In genomic region chr4:163544407-163545038, GRCh38 we compare ENCODE assay signal across 1 cellular context.
TF ChIP-seq lines count a peak whose summit lies in the region.

No MANE protein-coding gene starts in this region.

TF ChIP-seq in GM12878, 131 proteins besides CTCF, POLR2A, EP300 and RAD21 (continued from another document):
- no peak for TF ChIP-seq ZBTB4 (CRISPR knock-in tag; IDR thresholded peaks at IDR 0.05)
- TF ChIP-seq RAD51 (IDR thresholded peaks at IDR 0.05): no peak
- TF ChIP-seq RUNX3 (IDR thresholded peaks at IDR 0.05; ENCODE audit: low read length): no peak
- no peak for TF ChIP-seq CBX3 (IDR thresholded peaks at IDR 0.05; ENCODE audit: borderline replicate concordance, low read depth)
- no peak for TF ChIP-seq ATF7 (IDR thresholded peaks at IDR 0.05; ENCODE audit: low read depth)
- TF ChIP-seq HSF1 (IDR thresholded peaks at IDR 0.05; ENCODE audit: low read depth, low read length): no peak
- TF ChIP-seq FOS (IDR thresholded peaks at IDR 0.05; ENCODE audit: borderline replicate concordance, extremely low read depth, insufficient read length): no peak
- 0 out of 2 replicates have a peak, but pooled peaks have one; percentile 7 for TF ChIP-seq ZSCAN29 (IDR thresholded peaks at IDR 0.05)
- no peak for TF ChIP-seq CUX1 (IDR thresholded peaks at IDR 0.05; ENCODE audit: insufficient replicate concordance, low read depth, low read length)
- no peak for TF ChIP-seq BCLAF1 (IDR thresholded peaks at IDR 0.05)
- TF ChIP-seq YY1 (IDR thresholded peaks at IDR 0.05; ENCODE audit: low read depth, low read length): peak; percentile 72
- 0 out of 2 replicates have a peak, but pooled peaks have one; percentile 19 for TF ChIP-seq CREB1 (IDR thresholded peaks at IDR 0.05; ENCODE audit: low read depth)
- no peak for TF ChIP-seq HDAC2 (IDR thresholded peaks at IDR 0.05)
- TF ChIP-seq PBX3 (IDR thresholded peaks at IDR 0.05; ENCODE audit: insufficient replicate concordance, low read depth, low read length): no peak
- TF ChIP-seq SREBF1 (IDR thresholded peaks at IDR 0.05; ENCODE audit: low read length): no peak
